In genomic region chr5:177508217-177508611, GRCh38 we compare ENCODE assay signal across 1 cellular context.
TF ChIP-seq lines count a peak whose summit lies in the region.

No MANE protein-coding gene starts in this region.

TF ChIP-seq in K562, 482 proteins besides CTCF, POLR2A, EP300 and RAD21:
- peak in 1 of 2 experiments; percentile 52; a peak in 1 of 4 replicates for TF ChIP-seq MLLT1 (IDR thresholded peaks at IDR 0.05)
- 0 out of 2 replicates have a peak, but pooled peaks have one; percentile 52 for TF ChIP-seq THRAP3 (IDR thresholded peaks at IDR 0.05; ENCODE audit: borderline replicate concordance)
- no peak for TF ChIP-seq CREB3L1 (IDR thresholded peaks at IDR 0.05; ENCODE audit: borderline replicate concordance, low read depth)
- 0 out of 2 replicates have a peak, but pooled peaks have one; percentile 27 for TF ChIP-seq POLR2G (IDR thresholded peaks at IDR 0.05; ENCODE audit: low read depth, low read length)
- TF ChIP-seq RBFOX2 (IDR thresholded peaks at IDR 0.05; ENCODE audit: low read depth, low read length), result peak; percentile 58; the same call in 1 of the 2 replicates
